Comparison of ENCODE assay signal across 13 cellular contexts in genomic region chr11:118306556-118306955, GRCh38. TPM values are rescaled to one million over a fixed set of nuclear protein-coding genes. Genes with fewer than 3 reads are reported as not detected.
A peak's percentile ranks its signal among the peaks of the same experiment; 100 is the strongest.
DNase-seq lines count a peak whose midpoint lies in the region; ATAC-seq lines count a peak whose summit lies in the region.
"Had no signal": no experiment of that assay in that cellular context is flagged by ENCODE, and none has a peak within 500 bp of the region (broad histone marks: within the 10 kb centered on the region; RNA-seq: fewer than 3 reads in every experiment).

No MANE protein-coding gene starts in this region.

- peak overlapping the region; percentile 60 for H3K4me3 ChIP-seq in effector memory CD4-positive, alpha-beta T cell (ENCODE audit: insufficient read depth, low read depth, low read length, poor library complexity, severe bottlenecking)

- no peaks in the 10 kb centered on the region for H3K27me3 Mint-ChIP-seq in activated CD8-positive, alpha-beta memory T cell treated with anti-CD3 and anti-CD28 coated beads, Interleukin-2, amount 10 ng/mL, durations not matched to agents 7 days and 5 days
- H3K27me3 Mint-ChIP-seq: IgD-negative memory B cell had no signal

- peaks cover 66% of the 10 kb centered on the region for H3K4me1 Mint-ChIP-seq in activated CD8-positive, alpha-beta memory T cell treated with anti-CD3 and anti-CD28 coated beads, Interleukin-2, amount 10 ng/mL, durations not matched to agents 7 days and 5 days

- CTCF ChIA-PET in activated CD8-positive, alpha-beta memory T cell treated with anti-CD3 and anti-CD28 coated beads, Interleukin-2, amount 10 ng/mL, durations not matched to agents 7 days and 5 days (lab: Charles Lee) = interaction anchor here (1.0 to 4.0 kb wide), 5 partner anchors 11 to 108 kb away, joined by 3 to 32 read pairs (median 4); partner anchors contain the start of gene MPZL3

- peaks cover 16% of the 10 kb centered on the region for H3K36me3 ChIP-seq in effector memory CD4-positive, alpha-beta T cell (ENCODE audit: control insufficient read depth, insufficient read depth, low read length)
- H3K36me3 ChIP-seq: upper lobe of right lung had no signal

- peak; percentile 46 for ATAC-seq in activated CD8-positive, alpha-beta memory T cell treated with anti-CD3 and anti-CD28 coated beads, Interleukin-2, amount 10 ng/mL, durations not matched to agents 7 days and 5 days
- peak; percentile 72 for ATAC-seq in stimulated activated naive CD8-positive, alpha-beta T cell treated with anti-CD3 and anti-CD28 coated beads, Interleukin-15, Interleukin-2, amounts not matched to agents 100 U/mL and 50 U/mL, for 24 hours
- ATAC-seq in GM21526 (IDR thresholded peaks at IDR 0.05; ENCODE audit: low FRiP score, unreplicated experiment) = no peak
- ATAC-seq: upper lobe of right lung had no signal

- DNase-seq in activated T-cell treated with anti-CD3 and anti-CD28 coated beads for 1 hour (ENCODE audit: low read depth) (peak; percentile 32), activated T-cell treated with anti-CD3 and anti-CD28 coated beads for 4 hours (no peak), glomerular visceral epithelial cell (ENCODE audit: extremely low spot score) (no peak), caudate nucleus (lab: John Stamatoyannopoulos, UW) (no peak)
- peak; percentile 68 for DNase-seq in activated CD8-positive, alpha-beta memory T cell treated with anti-CD3 and anti-CD28 coated beads, Interleukin-2, amount 10 ng/mL, durations not matched to agents 7 days and 5 days
- DNase-seq in effector memory CD4-positive, alpha-beta T cell = no peak
- peak; percentile 63 for DNase-seq in stimulated activated naive CD8-positive, alpha-beta T cell treated with anti-CD3 and anti-CD28 coated beads, Interleukin-15, Interleukin-2, amounts not matched to agents 100 U/mL and 50 U/mL, for 24 hours
- DNase-seq: NCI-H1694, nucleus accumbens, upper lobe of right lung had no signal

- H3K27me3 ChIP-seq in effector memory CD4-positive, alpha-beta T cell (replicated peaks; ENCODE audit: control insufficient read depth, insufficient read depth, low read length, poor library complexity, severe bottlenecking) = no peaks in the 10 kb centered on the region
- H3K27me3 ChIP-seq: upper lobe of right lung had no signal

- H3K9me3 Mint-ChIP-seq in activated CD8-positive, alpha-beta memory T cell treated with anti-CD3 and anti-CD28 coated beads, Interleukin-2, amount 10 ng/mL, durations not matched to agents 7 days and 5 days (ENCODE audit: low read depth) = no peaks in the 10 kb centered on the region

- H3K36me3 Mint-ChIP-seq in activated CD8-positive, alpha-beta memory T cell treated with anti-CD3 and anti-CD28 coated beads, Interleukin-2, amount 10 ng/mL, durations not matched to agents 7 days and 5 days = peaks cover 57% of the 10 kb centered on the region
- H3K36me3 Mint-ChIP-seq: IgD-negative memory B cell had no signal

- peak overlapping the region; percentile 86 for H3K27ac ChIP-seq in effector memory CD4-positive, alpha-beta T cell (ENCODE audit: insufficient read depth, low read length, poor library complexity, severe bottlenecking)
- no peak overlapping the region for H3K27ac ChIP-seq in caudate nucleus (ENCODE audit: low read depth, low read length)
- H3K27ac ChIP-seq: upper lobe of right lung had no signal

- no peaks in the 10 kb centered on the region for H3K9me3 ChIP-seq in effector memory CD4-positive, alpha-beta T cell (ENCODE audit: control insufficient read depth, low read length)
- H3K9me3 ChIP-seq: upper lobe of right lung had no signal

- peaks cover 41% of the 10 kb centered on the region for H3K4me1 ChIP-seq in effector memory CD4-positive, alpha-beta T cell (ENCODE audit: control insufficient read depth, insufficient read depth, low read length, poor library complexity, severe bottlenecking)

- peak overlapping the region; percentile 91 for H3K4me3 Mint-ChIP-seq in activated CD8-positive, alpha-beta memory T cell treated with anti-CD3 and anti-CD28 coated beads, Interleukin-2, amount 10 ng/mL, durations not matched to agents 7 days and 5 days

- H3K27ac Mint-ChIP-seq in activated CD8-positive, alpha-beta memory T cell treated with anti-CD3 and anti-CD28 coated beads, Interleukin-2, amount 10 ng/mL, durations not matched to agents 7 days and 5 days = peak overlapping the region; percentile 99

RNA-seq across cellular contexts. Expression of gene CD3E, which starts 2.0 kb away (rescaled TPM):
- 100 to 1,000 TPM; 526 to 535 TPM for total RNA-seq in activated CD8-positive, alpha-beta memory T cell treated with anti-CD3 and anti-CD28 coated beads, Interleukin-2, amount 10 ng/mL, durations not matched to agents 7 days and 5 days
- total RNA-seq: epithelial cell of proximal tubule had no signal

RNA-seq across cellular contexts. Expression of gene CD3D, which starts 35.9 kb away (rescaled TPM):
- total RNA-seq in activated CD8-positive, alpha-beta memory T cell treated with anti-CD3 and anti-CD28 coated beads, Interleukin-2, amount 10 ng/mL, durations not matched to agents 7 days and 5 days = 100 to 1,000 TPM; 428 to 526 TPM
- total RNA-seq: epithelial cell of proximal tubule had no signal

RNA-seq across cellular contexts. Expression of gene CD3G, which starts 37.6 kb away (rescaled TPM):
- total RNA-seq in activated CD8-positive, alpha-beta memory T cell treated with anti-CD3 and anti-CD28 coated beads, Interleukin-2, amount 10 ng/mL, durations not matched to agents 7 days and 5 days = 100 to 1,000 TPM; 192 to 218 TPM
- total RNA-seq: epithelial cell of proximal tubule had no signal

RNA-seq across cellular contexts. Expression of gene MPZL2, which starts 42.5 kb away (rescaled TPM):
- 1 to 10 TPM; 3.0 to 3.2 TPM for total RNA-seq in activated CD8-positive, alpha-beta memory T cell treated with anti-CD3 and anti-CD28 coated beads, Interleukin-2, amount 10 ng/mL, durations not matched to agents 7 days and 5 days

RNA-seq across cellular contexts. Expression of gene UBE4A, which starts 52.8 kb away (rescaled TPM):
- 10 to 100 TPM; 43.4 to 47.8 TPM for total RNA-seq in activated CD8-positive, alpha-beta memory T cell treated with anti-CD3 and anti-CD28 coated beads, Interleukin-2, amount 10 ng/mL, durations not matched to agents 7 days and 5 days

Comparison
In these comparisons a context has a peak if more than half of its experiments do, and no peak if none do; other contexts are left out.
1. DNase-seq: peak in activated T-cell treated with anti-CD3 and anti-CD28 coated beads for 1 hour (single experiment), activated CD8-positive, alpha-beta memory T cell treated with anti-CD3 and anti-CD28 coated beads, Interleukin-2, amount 10 ng/mL, durations not matched to agents 7 days and 5 days (single experiment) and stimulated activated naive CD8-positive, alpha-beta T cell treated with anti-CD3 and anti-CD28 coated beads, Interleukin-15, Interleukin-2, amounts not matched to agents 100 U/mL and 50 U/mL, for 24 hours (single experiment); none in activated T-cell treated with anti-CD3 and anti-CD28 coated beads for 4 hours (single experiment), effector memory CD4-positive, alpha-beta T cell (0 of 3), glomerular visceral epithelial cell (single experiment) and caudate nucleus (0 of 61).